8 cellular contexts compared by ENCODE assay signal in the genomic region with DNA sequence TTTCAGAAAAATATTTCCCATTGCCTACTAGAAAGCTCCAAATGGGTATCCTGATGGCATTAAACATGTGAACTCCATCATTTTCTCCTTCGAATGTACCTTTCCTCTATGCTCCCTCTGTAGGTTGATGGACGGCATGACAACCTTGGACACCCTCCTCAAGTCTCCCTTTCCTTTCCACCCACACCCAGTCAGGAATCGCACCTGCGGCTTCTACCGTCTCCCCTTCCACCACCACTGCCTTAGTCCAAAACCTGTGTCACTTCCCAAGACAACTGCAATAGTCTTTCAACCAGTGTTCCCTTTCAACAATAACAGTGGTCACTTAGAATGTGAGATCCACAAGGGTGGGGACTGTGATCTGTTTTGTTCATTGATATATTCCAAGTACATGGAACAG.
A peak's percentile ranks its signal among the peaks of the same experiment; 100 is the strongest.
DNase-seq lines count a peak whose midpoint lies in the region; ATAC-seq and TF ChIP-seq lines count a peak whose summit lies in the region.

No MANE protein-coding gene starts in this region.

- H2AFZ ChIP-seq in neural cell (ENCODE audit: low read depth, low read length), result no peak overlapping the region

- TF ChIP-seq EP300 in neural cell (conservative IDR thresholded peaks at IDR 0.05; ENCODE audit: poor library complexity, severe bottlenecking), result no peak

- H3K27ac ChIP-seq in neural cell (ENCODE audit: low read length), result no peak overlapping the region
- no peak overlapping the region for H3K27ac ChIP-seq in adrenal gland

- TF ChIP-seq CTCF in neural cell (IDR thresholded peaks at IDR 0.05; ENCODE audit: poor library complexity, severe bottlenecking) (peak; percentile 25), adrenal gland (IDR thresholded peaks at IDR 0.05) (peak in 2 of 6 experiments; percentile 22 to 25)

- in situ Hi-C loops in T47D (cut with HindIII; ENCODE audit: low pct_unique_long_range_greater_than_20kb, low sequenced_read_pairs), result no loop called here

- peaks cover 0 to 4% of the 10 kb centered on the region in 2 donors for H3K4me1 ChIP-seq in adrenal gland (replicated peaks in 1 of 2)

- H3K36me3 ChIP-seq in neural cell (ENCODE audit: insufficient read depth, low read length) (no peaks in the 10 kb centered on the region), adrenal gland (replicated peaks in 1 of 2) (no peaks in the 10 kb centered on the region)

- DNase-seq in EL, result peak; percentile 36
- peak; percentile 26 for DNase-seq in LHCN-M2 (ENCODE audit: low read depth)
- DNase-seq in T47D (ENCODE audit: low read depth in 1 of 2, low spot score in 1 of 2), result peak; percentile 56 to 78
- no peak for DNase-seq in adrenal gland
- DNase-seq in stimulated activated CD4-positive, alpha-beta T cell treated with anti-CD3 and anti-CD28 coated beads, Interleukin-2, amount 100 ng/mL, for 48 hours, result no peak
- no peak for DNase-seq in medulla oblongata (ENCODE audit: extremely low spot score)

- no peaks in the 10 kb centered on the region for H3K9me2 ChIP-seq in neural cell (ENCODE audit: insufficient read depth, low read length)

- intact Hi-C loops in adrenal gland (cut with DNase I), result no loop called here

- no peak overlapping the region for H3K4me2 ChIP-seq in neural cell (ENCODE audit: low read length)

- H3K4me3 ChIP-seq in neural cell (ENCODE audit: low read length) (no peak overlapping the region), adrenal gland (no peak overlapping the region)

- no peak for TF ChIP-seq POLR2A in adrenal gland (IDR thresholded peaks at IDR 0.05)

- H3K9me3 ChIP-seq in neural cell (ENCODE audit: low read length) (no peaks in the 10 kb centered on the region), adrenal gland (replicated peaks in 1 of 3) (no peaks in the 10 kb centered on the region)

- H3K79me2 ChIP-seq in neural cell (replicated peaks; ENCODE audit: insufficient read depth, low read length), result no peaks in the 10 kb centered on the region

- no peak for ATAC-seq in GM19023 (IDR thresholded peaks at IDR 0.05; ENCODE audit: unreplicated experiment)

- H3K27me3 ChIP-seq in neural cell (ENCODE audit: insufficient read depth, low read depth, low read length), result no peaks in the 10 kb centered on the region
- H3K27me3 ChIP-seq in adrenal gland, result no peaks in the 10 kb centered on the region

- TF ChIP-seq RAD21 in neural cell (conservative IDR thresholded peaks at IDR 0.05), result no peak

- WGBS in adrenal gland, 4 donors, result 67 to 71% (median 70%) methylated on average over 5 of the region's 5 CpGs

- no peaks in the 10 kb centered on the region for H4K20me1 ChIP-seq in neural cell (ENCODE audit: insufficient read depth)

- H3F3A ChIP-seq in neural cell (ENCODE audit: insufficient read depth, low read length, poor library complexity, severe bottlenecking), result no peaks in the 10 kb centered on the region

- no peak overlapping the region for H3K9ac ChIP-seq in neural cell (ENCODE audit: low read length)

TF ChIP-seq in neural cell, 6 proteins besides CTCF, POLR2A, EP300 and RAD21:
- TF ChIP-seq, protein P1, sequence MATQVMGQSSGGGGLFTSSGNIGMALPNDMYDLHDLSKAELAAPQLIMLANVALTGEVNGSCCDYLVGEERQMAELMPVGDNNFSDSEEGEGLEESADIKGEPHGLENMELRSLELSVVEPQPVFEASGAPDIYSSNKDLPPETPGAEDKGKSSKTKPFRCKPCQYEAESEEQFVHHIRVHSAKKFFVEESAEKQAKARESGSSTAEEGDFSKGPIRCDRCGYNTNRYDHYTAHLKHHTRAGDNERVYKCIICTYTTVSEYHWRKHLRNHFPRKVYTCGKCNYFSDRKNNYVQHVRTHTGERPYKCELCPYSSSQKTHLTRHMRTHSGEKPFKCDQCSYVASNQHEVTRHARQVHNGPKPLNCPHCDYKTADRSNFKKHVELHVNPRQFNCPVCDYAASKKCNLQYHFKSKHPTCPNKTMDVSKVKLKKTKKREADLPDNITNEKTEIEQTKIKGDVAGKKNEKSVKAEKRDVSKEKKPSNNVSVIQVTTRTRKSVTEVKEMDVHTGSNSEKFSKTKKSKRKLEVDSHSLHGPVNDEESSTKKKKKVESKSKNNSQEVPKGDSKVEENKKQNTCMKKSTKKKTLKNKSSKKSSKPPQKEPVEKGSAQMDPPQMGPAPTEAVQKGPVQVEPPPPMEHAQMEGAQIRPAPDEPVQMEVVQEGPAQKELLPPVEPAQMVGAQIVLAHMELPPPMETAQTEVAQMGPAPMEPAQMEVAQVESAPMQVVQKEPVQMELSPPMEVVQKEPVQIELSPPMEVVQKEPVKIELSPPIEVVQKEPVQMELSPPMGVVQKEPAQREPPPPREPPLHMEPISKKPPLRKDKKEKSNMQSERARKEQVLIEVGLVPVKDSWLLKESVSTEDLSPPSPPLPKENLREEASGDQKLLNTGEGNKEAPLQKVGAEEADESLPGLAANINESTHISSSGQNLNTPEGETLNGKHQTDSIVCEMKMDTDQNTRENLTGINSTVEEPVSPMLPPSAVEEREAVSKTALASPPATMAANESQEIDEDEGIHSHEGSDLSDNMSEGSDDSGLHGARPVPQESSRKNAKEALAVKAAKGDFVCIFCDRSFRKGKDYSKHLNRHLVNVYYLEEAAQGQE (IDR thresholded peaks at IDR 0.05; ENCODE audit: borderline replicate concordance), result no peak
- TF ChIP-seq POLR2AphosphoS5 (IDR thresholded peaks at IDR 0.05) (no peak), TAF1 (IDR thresholded peaks at IDR 0.05; ENCODE audit: low read depth) (no peak), SMC3 (conservative IDR thresholded peaks at IDR 0.05; ENCODE audit: poor library complexity) (no peak), MXI1 (conservative IDR thresholded peaks at IDR 0.05; ENCODE audit: poor library complexity, severe bottlenecking) (no peak), EZH2 (IDR thresholded peaks at IDR 0.05; ENCODE audit: borderline replicate concordance, insufficient read depth, low read length, poor library complexity, severe bottlenecking) (no peak)

Comparison
In these comparisons a context has a peak if more than half of its experiments do, and no peak if none do; other contexts are left out.
1. DNase-seq: peak in EL (single experiment), LHCN-M2 (single experiment) and T47D (2 of 2); none in adrenal gland (0 of 7), stimulated activated CD4-positive, alpha-beta T cell treated with anti-CD3 and anti-CD28 coated beads, Interleukin-2, amount 100 ng/mL, for 48 hours (0 of 2) and medulla oblongata (single experiment).